In genomic region chr2:239402666-239403065, GRCh38 we compare ENCODE assay signal across 12 cellular contexts. TPM values are rescaled to one million over a fixed set of nuclear protein-coding genes. Genes with fewer than 3 reads are reported as not detected.
DNase-seq lines count a peak whose midpoint lies in the region; ATAC-seq, FAIRE-seq and TF ChIP-seq lines count a peak whose summit lies in the region.
"Had no signal": no experiment of that assay in that cellular context is flagged by ENCODE, and none has a peak within 500 bp of the region (broad histone marks: within the 10 kb centered on the region; RNA-seq: fewer than 3 reads in every experiment).

No MANE protein-coding gene starts in this region.

- no peak for DNase-seq in A549 (ENCODE audit: low read depth in 1 of 2, low spot score in 1 of 2)
- no peak for DNase-seq in GM12892 (ENCODE audit: insufficient read length)
- DNase-seq in activated naive CD4-positive, alpha-beta T cell treated with anti-CD3 and anti-CD28 coated beads, Interleukin-2, amount 50 U/mL, for 72 hours (ENCODE audit: low spot score in 2 of 2) = no peak
- no peak for DNase-seq in NCI-H1694 (lab: John Stamatoyannopoulos, UW)
- DNase-seq in activated CD4-positive, CD25-positive, alpha-beta regulatory T cell treated with anti-CD3 and anti-CD28 coated beads, Interleukin-2, amount 50 U/mL, for 72 hours = no peak
- DNase-seq in CD1c-positive myeloid dendritic cell (ENCODE audit: extremely low spot score) = no peak
- DNase-seq: activated CD4-positive, alpha-beta T cell treated with anti-CD3 and anti-CD28 coated beads for 1 hour; retina had no signal

- H3K4me1 ChIP-seq in A549 (peaks cover 17% of the 10 kb centered on the region), mesodermal cell (ENCODE audit: control insufficient read depth, insufficient read depth, low read length, poor library complexity, severe bottlenecking) (peaks cover 10% of the 10 kb centered on the region)

- 96% methylated on average over 11 of the region's 11 CpGs for WGBS in A549 (ENCODE audit: missing lambda C conversion rate)
- 93 to 98% methylated on average over 10 to 11 of the region's 11 CpGs for WGBS in mesodermal cell (ENCODE audit: insufficient coverage in 2 of 2), 2 experiments

- no peak for TF ChIP-seq CTCF in A549 (IDR thresholded peaks at IDR 0.05)

- H3K27ac ChIP-seq in A549 = peak overlapping the region in 1 of 2 experiments; percentile 97; a peak in 2 of 6 replicates
- H3K27ac ChIP-seq in mesodermal cell (ENCODE audit: low read depth, low read length, severe bottlenecking) = no peak overlapping the region

- H3K9me3 Mint-ChIP-seq in activated naive CD4-positive, alpha-beta T cell treated with anti-CD3 and anti-CD28 coated beads, Interleukin-2, amount 50 U/mL, for 72 hours = no peaks in the 10 kb centered on the region

- TF ChIP-seq EP300 in A549 (IDR thresholded peaks at IDR 0.05) = no peak

- TF ChIP-seq POLR2A in A549 (IDR thresholded peaks at IDR 0.05; ENCODE audit: low read length) = no peak
- TF ChIP-seq POLR2A in GM12892 (IDR thresholded peaks at IDR 0.05; ENCODE audit: low read depth, low read length) = no peak

- TF ChIP-seq RAD21 in A549 (conservative IDR thresholded peaks at IDR 0.05 in 1 of 2, IDR thresholded peaks at IDR 0.05 in 1 of 2) = no peak

- H3K36me3 ChIP-seq in mesodermal cell (ENCODE audit: control insufficient read depth, insufficient read depth, low read length) = no peaks in the 10 kb centered on the region
- H3K36me3 ChIP-seq: esophagus muscularis mucosa had no signal

- CTCF ChIA-PET in A549 (lab: Yijun Ruan, JAX) = interaction anchor here (0.8 kb wide), 1 partner anchor 228 kb away, joined by 3 read pairs; no protein-coding TSS in a partner anchor

- peaks cover 18 to 19% of the 10 kb centered on the region in 2 donors for H3K36me3 Mint-ChIP-seq in activated naive CD4-positive, alpha-beta T cell treated with anti-CD3 and anti-CD28 coated beads, Interleukin-2, amount 50 U/mL, for 72 hours

- H3K4me2 ChIP-seq in A549 = peak overlapping the region; percentile 96

- POLR2A ChIA-PET in A549 (lab: Yijun Ruan, JAX) = no interaction called here

- peak overlapping the region; percentile 86 to 100 for H3K27ac Mint-ChIP-seq in activated naive CD4-positive, alpha-beta T cell treated with anti-CD3 and anti-CD28 coated beads, Interleukin-2, amount 50 U/mL, for 72 hours

- ATAC-seq in A549 (no peak), HG03571 (IDR thresholded peaks at IDR 0.05; ENCODE audit: unreplicated experiment) (no peak)
- no peak for ATAC-seq in activated naive CD4-positive, alpha-beta T cell treated with anti-CD3 and anti-CD28 coated beads, Interleukin-2, amount 50 U/mL, for 72 hours

- H3K4me3 ChIP-seq in A549 (peak overlapping the region; percentile 82; the same call in 1 of the 3 replicates), mesodermal cell (ENCODE audit: extremely low read depth, insufficient read depth, low read length, poor library complexity, severe bottlenecking) (peak overlapping the region; percentile 66)

- FAIRE-seq in A549 (lab: Jason Lieb, UNC) (no peak), GM12892 (lab: Jason Lieb, UNC) (peak; percentile 38)
- FAIRE-seq: urothelium cell line had no signal

- no peaks in the 10 kb centered on the region for H3K9me3 ChIP-seq in A549
- no peaks in the 10 kb centered on the region for H3K9me3 ChIP-seq in mesodermal cell (ENCODE audit: control insufficient read depth, low read length)
- H3K9me3 ChIP-seq: esophagus muscularis mucosa had no signal

TF ChIP-seq in A549, 52 proteins besides CTCF, POLR2A, EP300 and RAD21:
- no peak for TF ChIP-seq HOXB5 (CRISPR knock-in tag; IDR thresholded peaks at IDR 0.05)
- no peak for TF ChIP-seq RARB (CRISPR knock-in tag; IDR thresholded peaks at IDR 0.05)
- no peak for TF ChIP-seq MYC (IDR thresholded peaks at IDR 0.05; ENCODE audit: borderline replicate concordance, low read length)
- no peak for TF ChIP-seq HDAC2 (IDR thresholded peaks at IDR 0.05)
- no peak for TF ChIP-seq ZSCAN20 (CRISPR knock-in tag; IDR thresholded peaks at IDR 0.05)
- no peak for TF ChIP-seq HOXA7 (CRISPR knock-in tag; IDR thresholded peaks at IDR 0.05)
- TF ChIP-seq, protein P1, sequence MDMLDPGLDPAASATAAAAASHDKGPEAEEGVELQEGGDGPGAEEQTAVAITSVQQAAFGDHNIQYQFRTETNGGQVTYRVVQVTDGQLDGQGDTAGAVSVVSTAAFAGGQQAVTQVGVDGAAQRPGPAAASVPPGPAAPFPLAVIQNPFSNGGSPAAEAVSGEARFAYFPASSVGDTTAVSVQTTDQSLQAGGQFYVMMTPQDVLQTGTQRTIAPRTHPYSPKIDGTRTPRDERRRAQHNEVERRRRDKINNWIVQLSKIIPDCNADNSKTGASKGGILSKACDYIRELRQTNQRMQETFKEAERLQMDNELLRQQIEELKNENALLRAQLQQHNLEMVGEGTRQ (IDR thresholded peaks at IDR 0.05) = no peak
- no peak for TF ChIP-seq POLR2AphosphoS2 (conservative IDR thresholded peaks at IDR 0.05; ENCODE audit: low read length)
- TF ChIP-seq BHLHE40 (IDR thresholded peaks at IDR 0.05; ENCODE audit: low read depth, low read length) = no peak
- TF ChIP-seq ZNF302 (CRISPR knock-in tag; IDR thresholded peaks at IDR 0.05) = no peak
- TF ChIP-seq NR3C1 (IDR thresholded peaks at IDR 0.05) = no peak
- TF ChIP-seq GATA3 (IDR thresholded peaks at IDR 0.05; ENCODE audit: borderline replicate concordance) = no peak
- no peak for TF ChIP-seq HOXB13 (CRISPR knock-in tag; IDR thresholded peaks at IDR 0.05; ENCODE audit: low read depth)
- TF ChIP-seq KDM5A (IDR thresholded peaks at IDR 0.05) = no peak

RNA-seq across cellular contexts. Expression of gene HDAC4, which starts 1.8 kb away (rescaled TPM):
- polyA plus RNA-seq in A549 (2011; rRNA removed) (7.0 and 8.6 TPM in 2 replicates), A549 (2017; fragmentation: RNase III; extraction: RNeasy Plus Mini Kit Qiagen cat#74134 plus additional on column Dnase treatment) (10.4 to 12.4 TPM (median 11.8 TPM) in 3 replicates)
- 9.5 and 12.1 TPM in 2 replicates for polyA plus RNA-seq in A549 (2012; cell fraction: cytosol; rRNA removed)
- polyA plus RNA-seq in A549 (2012; cell fraction: nucleus; rRNA removed) = 26.0 and 29.3 TPM in 2 replicates
- polyA minus RNA-seq in A549 (2011; rRNA and poly(A)+ RNA removed) = 27.6 and 45.9 TPM in 2 replicates
- polyA plus RNA-seq in GM12892 (2012; ENCODE audit: missing spikeins) = 4.6 TPM
- total RNA-seq in activated naive CD4-positive, alpha-beta T cell treated with anti-CD3 and anti-CD28 coated beads, Interleukin-2, amount 50 U/mL, for 72 hours = 10 to 100 TPM; 34.1 to 39.1 TPM
- polyA plus RNA-seq in mesodermal cell (2013, experiment 1 of 2) = 6.9 TPM
- polyA plus RNA-seq in mesodermal cell (2013, experiment 2 of 2) = 6.3 TPM
